ENCODE assay signal across 26 cellular contexts in the genomic region with DNA sequence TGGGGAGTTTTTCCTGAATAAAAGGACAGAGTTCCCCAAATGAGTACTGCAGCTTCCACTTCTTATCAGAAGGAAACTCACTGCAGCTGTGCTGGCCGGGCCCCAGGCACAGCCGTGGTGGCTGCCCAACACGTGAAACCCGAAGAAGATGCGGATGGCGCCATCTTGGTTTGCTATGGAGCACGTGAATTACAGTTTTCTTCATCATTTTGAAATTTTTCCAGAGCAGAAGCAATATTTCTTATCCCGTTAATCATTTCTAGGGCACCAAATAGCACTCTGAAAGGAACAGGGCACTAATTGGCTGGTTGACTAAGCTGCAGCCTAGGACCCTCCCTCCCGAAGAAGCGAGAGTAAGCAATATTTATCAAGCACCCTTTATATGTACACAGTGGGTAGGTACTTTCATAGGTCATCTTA.
A peak's percentile ranks its signal among the peaks of the same experiment; 100 is the strongest.
DNase-seq lines count a peak whose midpoint lies in the region; ATAC-seq and TF ChIP-seq lines count a peak whose summit lies in the region.
"Had no signal": no experiment of that assay in that cellular context is flagged by ENCODE, and none has a peak within 500 bp of the region (broad histone marks: within the 10 kb centered on the region; RNA-seq: fewer than 3 reads in every experiment).

No MANE protein-coding gene starts in this region.

- CTCF ChIA-PET in activated CD4-positive, alpha-beta memory T cell treated with anti-CD3 and anti-CD28 coated beads, Interleukin-2, amount 10 ng/mL, durations not matched to agents 7 days and 5 days (lab: Charles Lee) = interaction anchor here (1.4 kb wide), 1 partner anchor 36 kb away, joined by 3 read pairs; no protein-coding TSS in a partner anchor

- no peaks in the 10 kb centered on the region for H3K27me3 Mint-ChIP-seq in type B pancreatic cell
- H3K27me3 Mint-ChIP-seq in activated CD4-positive, alpha-beta memory T cell treated with anti-CD3 and anti-CD28 coated beads, Interleukin-2, amount 10 ng/mL, durations not matched to agents 7 days and 5 days = no peaks in the 10 kb centered on the region
- H3K27me3 Mint-ChIP-seq: IgD-negative memory B cell, T-cell had no signal

- H3K9me3 ChIP-seq in adipocyte (ENCODE audit: control insufficient read depth, low read length) (no peaks in the 10 kb centered on the region), right cardiac atrium (ENCODE audit: control insufficient read depth, low read length) (no peaks in the 10 kb centered on the region)
- H3K9me3 ChIP-seq: esophagus muscularis mucosa, ovary, vagina had no signal

- POLR2A ChIA-PET in activated CD4-positive, alpha-beta memory T cell treated with anti-CD3 and anti-CD28 coated beads, Interleukin-2, amount 10 ng/mL, durations not matched to agents 7 days and 5 days (lab: Charles Lee) = no interaction called here

- no peak overlapping the region for H3K27ac Mint-ChIP-seq in type B pancreatic cell
- H3K27ac Mint-ChIP-seq in activated CD4-positive, alpha-beta memory T cell treated with anti-CD3 and anti-CD28 coated beads, Interleukin-2, amount 10 ng/mL, durations not matched to agents 7 days and 5 days = no peak overlapping the region
- H3K27ac Mint-ChIP-seq: H9, IgD-negative memory B cell, nephron progenitor cell, T-cell had no signal

- ATAC-seq in right cardiac atrium (peak in 1 of 2 donors; percentile 36), HG03196 (IDR thresholded peaks at IDR 0.05; ENCODE audit: unreplicated experiment) (no peak)
- ATAC-seq: activated CD4-positive, CD25-positive, alpha-beta regulatory T cell treated with anti-CD3 and anti-CD28 coated beads, Interleukin-2, amount 50 U/mL, for 24 hours; stimulated activated naive CD8-positive, alpha-beta T cell treated with anti-CD3 and anti-CD28 coated beads, Interleukin-15, Interleukin-2, amounts not matched to agents 100 U/mL and 50 U/mL, for 24 hours; T-cell had no signal

- no peaks in the 10 kb centered on the region for H3K36me3 Mint-ChIP-seq in type B pancreatic cell
- H3K36me3 Mint-ChIP-seq in activated CD4-positive, alpha-beta memory T cell treated with anti-CD3 and anti-CD28 coated beads, Interleukin-2, amount 10 ng/mL, durations not matched to agents 7 days and 5 days (ENCODE audit: low read depth) = peaks cover under 1% of the 10 kb centered on the region
- H3K36me3 Mint-ChIP-seq: IgD-negative memory B cell, T-cell had no signal

- peaks cover 76% of the 10 kb centered on the region for H3K4me1 ChIP-seq in adipocyte (ENCODE audit: control insufficient read depth, insufficient read depth, low read length)
- peaks cover 20% of the 10 kb centered on the region for H3K4me1 ChIP-seq in right cardiac atrium (ENCODE audit: control insufficient read depth, insufficient read depth, low read length)

- WGBS in right cardiac atrium = 56% methylated on average over 10 of the region's 10 CpGs

- no peak overlapping the region for H3K4me3 ChIP-seq in adipocyte (ENCODE audit: low read length)
- no peak overlapping the region for H3K4me3 ChIP-seq in right cardiac atrium (ENCODE audit: low read length)
- H3K4me3 ChIP-seq: esophagus muscularis mucosa, hepatocyte, ovary, vagina had no signal

- H3K4me1 Mint-ChIP-seq in type B pancreatic cell (ENCODE audit: unreplicated experiment) = peaks cover 5% of the 10 kb centered on the region
- peaks cover 39% of the 10 kb centered on the region for H3K4me1 Mint-ChIP-seq in activated CD4-positive, alpha-beta memory T cell treated with anti-CD3 and anti-CD28 coated beads, Interleukin-2, amount 10 ng/mL, durations not matched to agents 7 days and 5 days

- no peaks in the 10 kb centered on the region for H3K36me3 ChIP-seq in adipocyte (ENCODE audit: control insufficient read depth, insufficient read depth, low read length, severe bottlenecking)
- H3K36me3 ChIP-seq: esophagus muscularis mucosa, ovary, vagina had no signal

- no peak overlapping the region for H3K4me3 Mint-ChIP-seq in type B pancreatic cell
- H3K4me3 Mint-ChIP-seq in activated CD4-positive, alpha-beta memory T cell treated with anti-CD3 and anti-CD28 coated beads, Interleukin-2, amount 10 ng/mL, durations not matched to agents 7 days and 5 days = no peak overlapping the region
- H3K4me3 Mint-ChIP-seq: H9, IgD-negative memory B cell, nephron progenitor cell, T-cell had no signal

- no peak overlapping the region for H3K27ac ChIP-seq in right cardiac atrium (ENCODE audit: low read length)
- H3K27ac ChIP-seq: esophagus muscularis mucosa, hepatocyte, ovary, RWPE1, vagina had no signal

- peaks cover 6% of the 10 kb centered on the region for H3K9me3 Mint-ChIP-seq in type B pancreatic cell
- peaks cover under 1% of the 10 kb centered on the region for H3K9me3 Mint-ChIP-seq in activated CD4-positive, alpha-beta memory T cell treated with anti-CD3 and anti-CD28 coated beads, Interleukin-2, amount 10 ng/mL, durations not matched to agents 7 days and 5 days

- DNase-seq in MV-4-11 (lab: John Stamatoyannopoulos, UW) (peak; percentile 27), adipocyte (ENCODE audit: low read depth) (no peak), right cardiac atrium (peak; percentile 70 to 90 (median 87)), type B pancreatic cell (ENCODE audit: extremely low spot score, unreplicated experiment) (peak; percentile 37)
- no peak for DNase-seq in activated CD4-positive, alpha-beta memory T cell treated with anti-CD3 and anti-CD28 coated beads, Interleukin-2, amount 10 ng/mL, durations not matched to agents 7 days and 5 days
- DNase-seq in NK-92 treated with Interleukin-12 subunit alpha and Interleukin-12 subunit beta, amount 100 ng/mL, for 24 hours (lab: John Stamatoyannopoulos, UW) = no peak
- DNase-seq: activated CD4-positive, alpha-beta T cell treated with anti-CD3 and anti-CD28 coated beads, Interleukin-2, amount 50 U/mL, for 4 hours; activated T-cell treated with anti-CD3 and anti-CD28 coated beads, Interleukin-2, amount 50 U/mL, for 48 hours; C1 segment of cervical spinal cord; central memory CD4-positive, alpha-beta T cell; COR-L47; H9; kidney glomerular epithelial cell; mesenchymal stem cell; NCI-H748 treated with DMSO at 0.1 percent for 48 hours; nephron progenitor cell; stimulated activated naive CD8-positive, alpha-beta T cell treated with anti-CD3 and anti-CD28 coated beads, Interleukin-15, Interleukin-2, amounts not matched to agents 100 U/mL and 50 U/mL, for 24 hours; T-cell had no signal

- no peak for TF ChIP-seq CTCF in type B pancreatic cell (conservative IDR thresholded peaks at IDR 0.05)

- intact Hi-C loops in right cardiac atrium (cut with DNase I) = loop anchor here in 1 of 4 donors (10.0 kb wide), 1 partner anchor 68 kb away; no protein-coding TSS in a partner anchor

- no peaks in the 10 kb centered on the region for H3K27me3 ChIP-seq in adipocyte (replicated peaks; ENCODE audit: control insufficient read depth, insufficient read depth, low read length)
- no peaks in the 10 kb centered on the region for H3K27me3 ChIP-seq in right cardiac atrium (ENCODE audit: control insufficient read depth, insufficient read depth)
- H3K27me3 ChIP-seq: esophagus muscularis mucosa, hepatocyte, ovary, vagina had no signal

- H3K9ac ChIP-seq in adipocyte (ENCODE audit: low read length) = peak overlapping the region; percentile 58

Comparison
In these comparisons a context has a peak if more than half of its experiments do, and no peak if none do; other contexts are left out.
1. DNase-seq: peak in MV-4-11 (single experiment), right cardiac atrium (3 of 3) and type B pancreatic cell (single experiment); none in adipocyte (single experiment), activated CD4-positive, alpha-beta memory T cell treated with anti-CD3 and anti-CD28 coated beads, Interleukin-2, amount 10 ng/mL, durations not matched to agents 7 days and 5 days (single experiment) and NK-92 treated with Interleukin-12 subunit alpha and Interleukin-12 subunit beta, amount 100 ng/mL, for 24 hours (single experiment).